9 cellular contexts compared by ENCODE assay signal in the genomic region with DNA sequence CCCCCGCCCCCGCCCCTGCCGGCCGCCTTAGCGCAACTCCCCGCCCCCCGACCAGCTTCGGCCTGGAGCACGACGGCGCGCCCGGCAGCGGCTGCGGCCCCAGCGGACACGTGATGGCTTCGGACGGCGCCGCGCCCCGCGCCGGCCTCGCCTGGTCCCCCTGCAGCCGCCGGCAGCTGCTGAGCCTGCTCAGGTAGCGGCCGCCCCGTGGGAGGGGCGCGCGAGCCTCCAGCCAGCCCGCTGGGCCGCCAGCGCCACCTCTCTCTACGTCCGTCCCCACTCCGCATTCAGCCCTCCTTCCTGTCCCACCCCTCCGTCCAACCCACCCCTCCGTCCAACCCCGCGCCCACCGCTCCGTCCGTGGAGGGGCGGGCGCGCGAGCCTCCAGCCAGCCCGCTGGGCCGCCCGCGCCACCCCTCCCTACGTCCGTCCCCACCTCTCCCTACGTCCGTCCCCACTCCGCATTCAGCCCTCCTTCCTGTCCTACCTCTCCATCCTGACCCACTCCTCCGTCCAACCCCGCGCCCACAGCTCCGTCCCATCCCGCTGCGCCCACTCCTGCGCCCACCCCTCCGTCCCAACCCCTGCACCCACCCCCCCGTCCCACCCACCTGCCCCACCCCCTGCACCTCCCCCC. TPM values are rescaled to one million over a fixed set of nuclear protein-coding genes. Genes with fewer than 3 reads are reported as not detected.
DNase-seq lines count a peak whose midpoint lies in the region; FAIRE-seq and TF ChIP-seq lines count a peak whose summit lies in the region.
"Had no signal": no experiment of that assay in that cellular context is flagged by ENCODE, and none has a peak within 500 bp of the region (broad histone marks: within the 10 kb centered on the region; RNA-seq: fewer than 3 reads in every experiment).

No MANE protein-coding gene starts in this region.

- H3K4me2 ChIP-seq in neuronal stem cell (ENCODE audit: insufficient read depth, low read length, poor library complexity, severe bottlenecking) = peak overlapping the region; percentile 54

- no peak overlapping the region for H2BK5ac ChIP-seq in neuronal stem cell (ENCODE audit: low read length)

- CTCF ChIA-PET in activated CD4-positive, alpha-beta T cell treated with anti-CD3 and anti-CD28 coated beads, Interleukin-2, amount 10 ng/mL, durations not matched to agents 7 days and 5 days (lab: Charles Lee) = no interaction called here

- peak overlapping the region; percentile 93 for H3K23ac ChIP-seq in neuronal stem cell (ENCODE audit: low read depth, low read length, poor library complexity)

- H4K8ac ChIP-seq in neuronal stem cell (ENCODE audit: low read depth, low read length) = no peak overlapping the region

- H2AFZ ChIP-seq in neuronal stem cell (ENCODE audit: low read length) = no peak overlapping the region

- H2BK12ac ChIP-seq in neuronal stem cell (ENCODE audit: low read length) = no peak overlapping the region

- H3K18ac ChIP-seq in neuronal stem cell (ENCODE audit: low read length) = peak overlapping the region; percentile 48

- DNase-seq in Daoy (ENCODE audit: low read depth) (peak; percentile 42), NCI-H146 treated with DMSO at 0.1 percent for 48 hours (lab: John Stamatoyannopoulos, UW; ENCODE audit: unreplicated experiment) (peak; percentile 42), epithelial cell of proximal tubule (ENCODE audit: low read depth) (no peak), neuronal stem cell (ENCODE audit: low spot score) (peak; percentile 48), GM19239 (ENCODE audit: insufficient read length, low spot score) (no peak), A172 (ENCODE audit: low spot score) (no peak)
- DNase-seq in activated CD4-positive, alpha-beta T cell treated with anti-CD3 and anti-CD28 coated beads, Interleukin-2, amount 10 ng/mL, durations not matched to agents 7 days and 5 days = no peak
- no peak for DNase-seq in activated CD4-positive, CD25-positive, alpha-beta regulatory T cell treated with anti-CD3 and anti-CD28 coated beads, Interleukin-2, amount 50 U/mL, for 72 hours

- no peak for TF ChIP-seq CTCF in epithelial cell of proximal tubule (conservative IDR thresholded peaks at IDR 0.05; ENCODE audit: low read depth, low read length)

- H3K27me3 ChIP-seq in neuronal stem cell (ENCODE audit: control insufficient read depth in 3 of 3, insufficient read depth in 3 of 3, low read depth in 1 of 3, low read length in 3 of 3) = peaks cover 0 to 19% (median 0%) of the 10 kb centered on the region in 3 experiments

- no peak overlapping the region for H3K27ac ChIP-seq in neuronal stem cell (replicated peaks; ENCODE audit: low read length)

- no peak overlapping the region for H4K91ac ChIP-seq in neuronal stem cell (ENCODE audit: low read depth, low read length, poor library complexity)

- no peak overlapping the region for H3K27ac Mint-ChIP-seq in activated CD4-positive, alpha-beta T cell treated with anti-CD3 and anti-CD28 coated beads, Interleukin-2, amount 10 ng/mL, durations not matched to agents 7 days and 5 days

- no peak overlapping the region for H2BK120ac ChIP-seq in neuronal stem cell (ENCODE audit: low read depth, low read length)

- no peak overlapping the region for H3K9ac ChIP-seq in neuronal stem cell (ENCODE audit: low read depth, low read length, poor library complexity)

- H3K4me1 Mint-ChIP-seq in activated CD4-positive, alpha-beta T cell treated with anti-CD3 and anti-CD28 coated beads, Interleukin-2, amount 10 ng/mL, durations not matched to agents 7 days and 5 days = peaks cover 5% of the 10 kb centered on the region

- H2BK15ac ChIP-seq in neuronal stem cell (ENCODE audit: low read length) = peak overlapping the region; percentile 49

- H3K4me1 ChIP-seq in neuronal stem cell (ENCODE audit: control insufficient read depth in 2 of 2, insufficient read depth in 1 of 2, low read depth in 1 of 2, low read length in 2 of 2) = peaks cover 0 to 1% of the 10 kb centered on the region in 2 donors

- no peak overlapping the region for H2AK5ac ChIP-seq in neuronal stem cell (ENCODE audit: low read depth, low read length)

- H3K36me3 ChIP-seq in neuronal stem cell (replicated peaks in 1 of 2; ENCODE audit: control insufficient read depth in 2 of 2, insufficient read depth in 2 of 2, low read length in 2 of 2) = peaks cover 4 to 5% of the 10 kb centered on the region in 2 donors

- H3K79me1 ChIP-seq in neuronal stem cell (ENCODE audit: low read depth, low read length) = peaks cover 2% of the 10 kb centered on the region

- H3K4me3 ChIP-seq in epithelial cell of proximal tubule (ENCODE audit: low read depth, low read length) (peak overlapping the region; percentile 14), neuronal stem cell (ENCODE audit: low read length in 2 of 2) (peak overlapping the region in 1 of 2 donors; percentile 75)

- FAIRE-seq in GM19239 (lab: Jason Lieb, UNC) = no peak
- FAIRE-seq: frontal cortex had no signal

- no peaks in the 10 kb centered on the region for H3K36me3 Mint-ChIP-seq in activated CD4-positive, alpha-beta T cell treated with anti-CD3 and anti-CD28 coated beads, Interleukin-2, amount 10 ng/mL, durations not matched to agents 7 days and 5 days (ENCODE audit: low read depth)

- H3K9me3 ChIP-seq in neuronal stem cell (replicated peaks in 1 of 2; ENCODE audit: control insufficient read depth in 2 of 2, insufficient read depth in 1 of 2, low read depth in 1 of 2, low read length in 2 of 2) = peaks cover 4 to 10% of the 10 kb centered on the region in 2 donors

- peak overlapping the region; percentile 71 for H3K14ac ChIP-seq in neuronal stem cell (ENCODE audit: low read length)

- no CpG with 5 or more reads among the region's 69 CpGs for WGBS in neuronal stem cell (ENCODE audit: extremely low coverage in 2 of 2, insufficient read length in 2 of 2, insufficient replicate concordance in 1 of 2), 2 donors

- no peak overlapping the region for H3K4ac ChIP-seq in neuronal stem cell (ENCODE audit: low read length)

- no peaks in the 10 kb centered on the region for H3K9me3 Mint-ChIP-seq in activated CD4-positive, alpha-beta T cell treated with anti-CD3 and anti-CD28 coated beads, Interleukin-2, amount 10 ng/mL, durations not matched to agents 7 days and 5 days

- POLR2A ChIA-PET in activated CD4-positive, alpha-beta T cell treated with anti-CD3 and anti-CD28 coated beads, Interleukin-2, amount 10 ng/mL, durations not matched to agents 7 days and 5 days (lab: Charles Lee) = interaction anchor here (0.5 kb wide), 1 partner anchor 15 kb away, joined by 3 read pairs; no protein-coding TSS in a partner anchor

- H3K4me3 Mint-ChIP-seq in activated CD4-positive, alpha-beta T cell treated with anti-CD3 and anti-CD28 coated beads, Interleukin-2, amount 10 ng/mL, durations not matched to agents 7 days and 5 days = no peak overlapping the region

- peaks cover 22% of the 10 kb centered on the region for H3K27me3 Mint-ChIP-seq in activated CD4-positive, alpha-beta T cell treated with anti-CD3 and anti-CD28 coated beads, Interleukin-2, amount 10 ng/mL, durations not matched to agents 7 days and 5 days

RNA-seq across cellular contexts. Expression of a gene that starts 6.5 kb away (rescaled TPM):
- total RNA-seq in Daoy (2014; rRNA removed; shearing (Covaris generic)) = 0.27 and 1.3 TPM in 2 replicates
- total RNA-seq in epithelial cell of proximal tubule = 0.22 and 0.75 TPM in 2 replicates
- 4.0 TPM for polyA plus RNA-seq in neuronal stem cell (2013, experiment 1 of 2)
- polyA plus RNA-seq in neuronal stem cell (2013, experiment 2 of 2) = 3.9 TPM
- 1 to 10 TPM; 2.3 to 3.0 TPM for total RNA-seq in activated CD4-positive, alpha-beta T cell treated with anti-CD3 and anti-CD28 coated beads, Interleukin-2, amount 10 ng/mL, durations not matched to agents 7 days and 5 days
- 0.43 and 1.6 TPM in 2 replicates for total RNA-seq in A172 (2014; rRNA removed; shearing (Covaris generic))

RNA-seq across cellular contexts. Expression of a gene that starts 10.9 kb away (rescaled TPM):
- total RNA-seq in Daoy (2014; rRNA removed; shearing (Covaris generic)) = 30.4 and 32.8 TPM in 2 replicates
- total RNA-seq in epithelial cell of proximal tubule = 24.4 and 30.4 TPM in 2 replicates
- polyA plus RNA-seq in neuronal stem cell (2013, experiment 1 of 2) = 29.0 TPM
- 28.1 TPM for polyA plus RNA-seq in neuronal stem cell (2013, experiment 2 of 2)
- total RNA-seq in activated CD4-positive, alpha-beta T cell treated with anti-CD3 and anti-CD28 coated beads, Interleukin-2, amount 10 ng/mL, durations not matched to agents 7 days and 5 days = 10 to 100 TPM; 21.2 to 24.1 TPM
- total RNA-seq in A172 (2014; rRNA removed; shearing (Covaris generic)) = 24.8 and 28.3 TPM in 2 replicates

RNA-seq across cellular contexts. Expression of a gene that starts 31.1 kb away (rescaled TPM):
- total RNA-seq in Daoy (2014; rRNA removed; shearing (Covaris generic)) = 2.6 and 3.8 TPM in 2 replicates
- total RNA-seq in epithelial cell of proximal tubule = 4.3 and 11.0 TPM in 2 replicates
- 18.8 TPM for polyA plus RNA-seq in neuronal stem cell (2013, experiment 1 of 2)
- polyA plus RNA-seq in neuronal stem cell (2013, experiment 2 of 2) = 19.4 TPM
- 1 to 10 TPM in 1 of 2 experiments, under 1 TPM in 1; 0.75 to 1.3 TPM for total RNA-seq in activated CD4-positive, alpha-beta T cell treated with anti-CD3 and anti-CD28 coated beads, Interleukin-2, amount 10 ng/mL, durations not matched to agents 7 days and 5 days
- total RNA-seq in A172 (2014; rRNA removed; shearing (Covaris generic)) = 8.8 and 10.8 TPM in 2 replicates

RNA-seq across cellular contexts. Expression of a gene that starts 50.2 kb away (rescaled TPM):
- total RNA-seq in Daoy (2014; rRNA removed; shearing (Covaris generic)) = 29.2 and 30.9 TPM in 2 replicates
- 29.2 and 40.5 TPM in 2 replicates for total RNA-seq in epithelial cell of proximal tubule
- 3.7 TPM for polyA plus RNA-seq in neuronal stem cell (2013, experiment 1 of 2)
- polyA plus RNA-seq in neuronal stem cell (2013, experiment 2 of 2) = 3.8 TPM
- 1 to 10 TPM; 1.6 to 2.0 TPM for total RNA-seq in activated CD4-positive, alpha-beta T cell treated with anti-CD3 and anti-CD28 coated beads, Interleukin-2, amount 10 ng/mL, durations not matched to agents 7 days and 5 days
- 30.8 and 42.1 TPM in 2 replicates for total RNA-seq in A172 (2014; rRNA removed; shearing (Covaris generic))

RNA-seq across cellular contexts. Expression of a gene that starts 52.5 kb away (rescaled TPM):
- 0.17 and 1.6 TPM in 2 replicates for total RNA-seq in Daoy (2014; rRNA removed; shearing (Covaris generic))
- total RNA-seq in epithelial cell of proximal tubule = 1.3 TPM in 1 of 2 replicates, not detected in the other
- polyA plus RNA-seq in neuronal stem cell (2013, experiment 1 of 2) = 1.9 TPM
- 1.6 TPM for polyA plus RNA-seq in neuronal stem cell (2013, experiment 2 of 2)
- total RNA-seq in activated CD4-positive, alpha-beta T cell treated with anti-CD3 and anti-CD28 coated beads, Interleukin-2, amount 10 ng/mL, durations not matched to agents 7 days and 5 days = 1 to 10 TPM in 1 of 2 experiments, under 1 TPM in 1; 0.65 to 2.0 TPM
- 0.91 and 1.4 TPM in 2 replicates for total RNA-seq in A172 (2014; rRNA removed; shearing (Covaris generic))

Comparison
In these comparisons a context has a peak if more than half of its experiments do, and no peak if none do; other contexts are left out.
1. DNase-seq: peak in Daoy (single experiment), NCI-H146 treated with DMSO at 0.1 percent for 48 hours (single experiment) and neuronal stem cell (single experiment); none in epithelial cell of proximal tubule (single experiment), activated CD4-positive, alpha-beta T cell treated with anti-CD3 and anti-CD28 coated beads, Interleukin-2, amount 10 ng/mL, durations not matched to agents 7 days and 5 days (single experiment), activated CD4-positive, CD25-positive, alpha-beta regulatory T cell treated with anti-CD3 and anti-CD28 coated beads, Interleukin-2, amount 50 U/mL, for 72 hours (single experiment), GM19239 (single experiment) and A172 (single experiment).